ENCODE assay signal across 8 cellular contexts in the genomic region with DNA sequence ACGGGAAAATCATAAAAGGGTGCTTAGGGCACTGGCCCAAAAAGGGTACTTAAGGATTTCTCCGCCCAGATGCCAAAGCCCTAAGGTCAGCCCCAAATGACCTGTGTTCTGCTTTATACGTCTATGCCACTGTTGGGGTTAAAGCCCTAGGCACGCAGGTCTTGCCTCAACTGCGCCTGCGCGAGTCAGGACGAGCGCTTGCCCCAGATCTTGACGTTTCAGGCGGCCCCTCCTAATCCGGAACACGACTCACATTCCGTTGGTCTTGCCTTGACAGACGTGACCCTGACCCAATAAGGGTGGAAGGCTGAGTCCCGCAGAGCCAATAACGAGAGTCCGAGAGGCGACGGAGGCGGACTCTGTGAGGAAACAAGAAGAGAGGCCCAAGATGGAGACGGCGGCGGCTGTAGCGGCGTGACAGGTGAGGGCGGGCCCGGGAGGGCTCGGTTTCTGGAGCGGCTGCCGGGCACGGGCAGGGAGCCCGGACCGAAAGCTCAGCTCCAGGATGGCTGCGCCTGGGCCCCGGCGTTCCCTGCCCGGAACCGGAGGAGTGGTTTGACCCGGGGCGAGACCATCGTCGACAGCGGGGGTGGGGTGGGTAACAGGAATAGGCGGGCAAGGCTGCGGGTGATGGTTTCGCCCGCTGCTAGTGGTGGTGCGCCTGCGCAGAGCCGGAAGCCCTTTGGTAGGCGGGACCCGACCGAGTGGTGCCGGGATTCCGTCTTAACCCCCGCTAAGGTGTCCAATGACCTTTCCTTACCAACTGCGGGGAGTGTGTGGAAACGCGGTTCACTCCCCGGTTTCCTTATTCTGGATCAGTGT. TPM values are rescaled to one million over a fixed set of nuclear protein-coding genes. Genes with fewer than 3 reads are reported as not detected.
DNase-seq lines count a peak whose midpoint lies in the region; ATAC-seq and TF ChIP-seq lines count a peak whose summit lies in the region.

A gene (plus strand): TSS at position 375 of the 822 bp plus-strand sequence. CDS start 1,763 bp downstream, outside the sequence.

- POLR2A ChIA-PET in GM10248 (lab: Yijun Ruan, JAX): no interaction called here

- WGBS in testis, 2 donors: 0% methylated on average over 11 to 44 of the region's 61 CpGs

- TF ChIP-seq POLR2A in testis (IDR thresholded peaks at IDR 0.05): no peak

- H3K27me3 ChIP-seq in testis: no peaks in the 10 kb centered on the region

- H3K36me3 ChIP-seq in testis (ENCODE audit: low read depth, missing control alignments): no peaks in the 10 kb centered on the region

- intact Hi-C loops in testis (cut with DNase I; ENCODE audit: low total_unique reads): loop anchor here (10.0 kb wide), 1 partner anchor 284 kb away; no protein-coding TSS in a partner anchor

- H3K27ac Mint-ChIP-seq in activated naive CD8-positive, alpha-beta T cell: peak within 1 kb of the TSS; percentile 96

- DNase-seq in GM10248 (ENCODE audit: extremely low spot score) (peak; percentile 89), NCI-H1105 (lab: John Stamatoyannopoulos, UW) (peak; percentile 91), SKM-1 treated with dmso at 0.1 percent for 144 hours (lab: John Stamatoyannopoulos, UW; ENCODE audit: unreplicated experiment) (peak; percentile 88), glomerular endothelial cell (ENCODE audit: extremely low read depth, low read depth, low spot score) (peak; percentile 93), omental fat pad (ENCODE audit: low spot score) (peak; percentile 92), testis (peak; percentile 97)

- no peaks in the 10 kb centered on the region for H3K4me1 ChIP-seq in testis

- peak within 1 kb of the TSS; percentile 97 to 98 for H3K27ac ChIP-seq in testis

- no peak for TF ChIP-seq CTCF in GM10248 (IDR thresholded peaks at IDR 0.05; ENCODE audit: control extremely low read depth, extremely low read depth, low read depth, missing control alignments)
- no peak for TF ChIP-seq CTCF in omental fat pad (IDR thresholded peaks at IDR 0.05)
- TF ChIP-seq CTCF in testis (IDR thresholded peaks at IDR 0.05): no peak

- H3K36me3 Mint-ChIP-seq in activated naive CD8-positive, alpha-beta T cell: peaks cover 8% of the 10 kb centered on the region

- ATAC-seq in HG02623 (IDR thresholded peaks at IDR 0.05; ENCODE audit: unreplicated experiment): peak; percentile 86
- peak; percentile 94 for ATAC-seq in omental fat pad (ENCODE audit: low FRiP score)

- CTCF ChIA-PET in GM10248 (lab: Yijun Ruan, JAX): interaction anchor here (1.5 kb wide), 1 partner anchor 84 kb away, joined by 3 read pairs; no protein-coding TSS in a partner anchor

- H3K9me3 Mint-ChIP-seq in activated naive CD8-positive, alpha-beta T cell (ENCODE audit: low read depth): no peaks in the 10 kb centered on the region

- no peaks in the 10 kb centered on the region for H3K9me3 ChIP-seq in testis

- H3K4me3 Mint-ChIP-seq in activated naive CD8-positive, alpha-beta T cell: peak within 1 kb of the TSS; percentile 94

- H3K4me1 Mint-ChIP-seq in activated naive CD8-positive, alpha-beta T cell (ENCODE audit: low read depth): peaks cover 44% of the 10 kb centered on the region

- peak within 1 kb of the TSS; percentile 61 to 77 for H3K4me3 ChIP-seq in testis

- H3K27me3 Mint-ChIP-seq in activated naive CD8-positive, alpha-beta T cell: no peaks in the 10 kb centered on the region

RNA-seq across cellular contexts. Expression of the gene that starts here (rescaled TPM):
- 30.1 and 41.3 TPM in 2 replicates for total RNA-seq in glomerular endothelial cell
- 10 to 100 TPM; 31.2 to 43.8 (median 38.9) TPM for total RNA-seq in omental fat pad
- total RNA-seq in testis: 10 to 100 TPM; 29.8 to 44.3 TPM
- polyA plus RNA-seq in testis (ENCODE audit: insufficient read depth, low read depth, low replicate concordance): 34.4 TPM

Comparison
In these comparisons a context has a peak if more than half of its experiments do, and no peak if none do; other contexts are left out.
1. Peak in every context shown above with its lines: DNase-seq, ATAC-seq, H3K4me3 ChIP-seq and H3K27ac ChIP-seq.